1 cellular context compared by ENCODE assay signal in the genomic region with DNA sequence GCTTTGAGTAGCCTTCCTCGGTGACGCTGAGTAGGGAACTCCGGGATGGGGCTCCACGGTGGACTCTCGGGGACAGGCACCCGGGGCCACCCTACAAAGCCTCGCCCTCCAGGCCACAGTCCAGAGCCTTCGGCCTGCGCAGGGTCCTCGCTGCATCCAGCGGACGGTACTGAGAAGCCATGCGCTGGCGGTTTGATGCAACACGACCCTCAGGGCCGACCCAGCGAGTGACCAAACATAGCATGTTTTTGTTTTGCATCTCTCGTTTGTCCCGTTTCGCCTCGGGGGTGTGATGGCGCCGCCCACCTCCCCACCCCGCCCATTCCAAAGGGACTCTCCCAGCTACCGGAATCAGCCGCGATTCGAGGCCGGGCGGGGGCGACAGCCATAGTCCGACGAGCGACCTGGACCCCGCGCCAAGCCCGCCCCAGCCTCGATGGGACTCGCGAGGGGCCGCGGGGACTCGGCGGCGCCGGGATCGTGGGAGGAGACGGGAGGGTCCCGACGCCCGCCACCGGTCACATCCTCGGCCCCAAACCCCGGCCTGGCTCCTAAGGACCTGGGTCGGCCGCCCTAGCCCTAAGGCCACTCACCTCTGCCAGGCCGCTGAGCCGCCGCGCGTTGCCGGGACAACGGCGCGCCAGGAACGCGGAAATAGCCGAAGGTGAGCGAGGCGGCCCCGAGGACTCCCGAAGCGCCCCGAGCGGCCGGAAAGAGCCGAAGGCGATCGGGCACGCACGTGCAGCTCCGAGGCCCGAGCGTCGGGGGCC.
TF ChIP-seq lines count a peak whose summit lies in the region.

No MANE protein-coding gene starts in this region.

TF ChIP-seq in K562, 482 proteins besides CTCF, POLR2A, EP300 and RAD21 (continued from another document and continues in another):
- TF ChIP-seq, protein P1, sequence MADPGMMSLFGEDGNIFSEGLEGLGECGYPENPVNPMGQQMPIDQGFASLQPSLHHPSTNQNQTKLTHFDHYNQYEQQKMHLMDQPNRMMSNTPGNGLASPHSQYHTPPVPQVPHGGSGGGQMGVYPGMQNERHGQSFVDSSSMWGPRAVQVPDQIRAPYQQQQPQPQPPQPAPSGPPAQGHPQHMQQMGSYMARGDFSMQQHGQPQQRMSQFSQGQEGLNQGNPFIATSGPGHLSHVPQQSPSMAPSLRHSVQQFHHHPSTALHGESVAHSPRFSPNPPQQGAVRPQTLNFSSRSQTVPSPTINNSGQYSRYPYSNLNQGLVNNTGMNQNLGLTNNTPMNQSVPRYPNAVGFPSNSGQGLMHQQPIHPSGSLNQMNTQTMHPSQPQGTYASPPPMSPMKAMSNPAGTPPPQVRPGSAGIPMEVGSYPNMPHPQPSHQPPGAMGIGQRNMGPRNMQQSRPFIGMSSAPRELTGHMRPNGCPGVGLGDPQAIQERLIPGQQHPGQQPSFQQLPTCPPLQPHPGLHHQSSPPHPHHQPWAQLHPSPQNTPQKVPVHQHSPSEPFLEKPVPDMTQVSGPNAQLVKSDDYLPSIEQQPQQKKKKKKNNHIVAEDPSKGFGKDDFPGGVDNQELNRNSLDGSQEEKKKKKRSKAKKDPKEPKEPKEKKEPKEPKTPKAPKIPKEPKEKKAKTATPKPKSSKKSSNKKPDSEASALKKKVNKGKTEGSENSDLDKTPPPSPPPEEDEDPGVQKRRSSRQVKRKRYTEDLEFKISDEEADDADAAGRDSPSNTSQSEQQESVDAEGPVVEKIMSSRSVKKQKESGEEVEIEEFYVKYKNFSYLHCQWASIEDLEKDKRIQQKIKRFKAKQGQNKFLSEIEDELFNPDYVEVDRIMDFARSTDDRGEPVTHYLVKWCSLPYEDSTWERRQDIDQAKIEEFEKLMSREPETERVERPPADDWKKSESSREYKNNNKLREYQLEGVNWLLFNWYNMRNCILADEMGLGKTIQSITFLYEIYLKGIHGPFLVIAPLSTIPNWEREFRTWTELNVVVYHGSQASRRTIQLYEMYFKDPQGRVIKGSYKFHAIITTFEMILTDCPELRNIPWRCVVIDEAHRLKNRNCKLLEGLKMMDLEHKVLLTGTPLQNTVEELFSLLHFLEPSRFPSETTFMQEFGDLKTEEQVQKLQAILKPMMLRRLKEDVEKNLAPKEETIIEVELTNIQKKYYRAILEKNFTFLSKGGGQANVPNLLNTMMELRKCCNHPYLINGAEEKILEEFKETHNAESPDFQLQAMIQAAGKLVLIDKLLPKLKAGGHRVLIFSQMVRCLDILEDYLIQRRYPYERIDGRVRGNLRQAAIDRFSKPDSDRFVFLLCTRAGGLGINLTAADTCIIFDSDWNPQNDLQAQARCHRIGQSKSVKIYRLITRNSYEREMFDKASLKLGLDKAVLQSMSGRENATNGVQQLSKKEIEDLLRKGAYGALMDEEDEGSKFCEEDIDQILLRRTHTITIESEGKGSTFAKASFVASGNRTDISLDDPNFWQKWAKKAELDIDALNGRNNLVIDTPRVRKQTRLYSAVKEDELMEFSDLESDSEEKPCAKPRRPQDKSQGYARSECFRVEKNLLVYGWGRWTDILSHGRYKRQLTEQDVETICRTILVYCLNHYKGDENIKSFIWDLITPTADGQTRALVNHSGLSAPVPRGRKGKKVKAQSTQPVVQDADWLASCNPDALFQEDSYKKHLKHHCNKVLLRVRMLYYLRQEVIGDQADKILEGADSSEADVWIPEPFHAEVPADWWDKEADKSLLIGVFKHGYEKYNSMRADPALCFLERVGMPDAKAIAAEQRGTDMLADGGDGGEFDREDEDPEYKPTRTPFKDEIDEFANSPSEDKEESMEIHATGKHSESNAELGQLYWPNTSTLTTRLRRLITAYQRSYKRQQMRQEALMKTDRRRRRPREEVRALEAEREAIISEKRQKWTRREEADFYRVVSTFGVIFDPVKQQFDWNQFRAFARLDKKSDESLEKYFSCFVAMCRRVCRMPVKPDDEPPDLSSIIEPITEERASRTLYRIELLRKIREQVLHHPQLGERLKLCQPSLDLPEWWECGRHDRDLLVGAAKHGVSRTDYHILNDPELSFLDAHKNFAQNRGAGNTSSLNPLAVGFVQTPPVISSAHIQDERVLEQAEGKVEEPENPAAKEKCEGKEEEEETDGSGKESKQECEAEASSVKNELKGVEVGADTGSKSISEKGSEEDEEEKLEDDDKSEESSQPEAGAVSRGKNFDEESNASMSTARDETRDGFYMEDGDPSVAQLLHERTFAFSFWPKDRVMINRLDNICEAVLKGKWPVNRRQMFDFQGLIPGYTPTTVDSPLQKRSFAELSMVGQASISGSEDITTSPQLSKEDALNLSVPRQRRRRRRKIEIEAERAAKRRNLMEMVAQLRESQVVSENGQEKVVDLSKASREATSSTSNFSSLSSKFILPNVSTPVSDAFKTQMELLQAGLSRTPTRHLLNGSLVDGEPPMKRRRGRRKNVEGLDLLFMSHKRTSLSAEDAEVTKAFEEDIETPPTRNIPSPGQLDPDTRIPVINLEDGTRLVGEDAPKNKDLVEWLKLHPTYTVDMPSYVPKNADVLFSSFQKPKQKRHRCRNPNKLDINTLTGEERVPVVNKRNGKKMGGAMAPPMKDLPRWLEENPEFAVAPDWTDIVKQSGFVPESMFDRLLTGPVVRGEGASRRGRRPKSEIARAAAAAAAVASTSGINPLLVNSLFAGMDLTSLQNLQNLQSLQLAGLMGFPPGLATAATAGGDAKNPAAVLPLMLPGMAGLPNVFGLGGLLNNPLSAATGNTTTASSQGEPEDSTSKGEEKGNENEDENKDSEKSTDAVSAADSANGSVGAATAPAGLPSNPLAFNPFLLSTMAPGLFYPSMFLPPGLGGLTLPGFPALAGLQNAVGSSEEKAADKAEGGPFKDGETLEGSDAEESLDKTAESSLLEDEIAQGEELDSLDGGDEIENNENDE (IDR thresholded peaks at IDR 0.05; ENCODE audit: low read depth, low read length): no peak
- TF ChIP-seq, protein P2, sequence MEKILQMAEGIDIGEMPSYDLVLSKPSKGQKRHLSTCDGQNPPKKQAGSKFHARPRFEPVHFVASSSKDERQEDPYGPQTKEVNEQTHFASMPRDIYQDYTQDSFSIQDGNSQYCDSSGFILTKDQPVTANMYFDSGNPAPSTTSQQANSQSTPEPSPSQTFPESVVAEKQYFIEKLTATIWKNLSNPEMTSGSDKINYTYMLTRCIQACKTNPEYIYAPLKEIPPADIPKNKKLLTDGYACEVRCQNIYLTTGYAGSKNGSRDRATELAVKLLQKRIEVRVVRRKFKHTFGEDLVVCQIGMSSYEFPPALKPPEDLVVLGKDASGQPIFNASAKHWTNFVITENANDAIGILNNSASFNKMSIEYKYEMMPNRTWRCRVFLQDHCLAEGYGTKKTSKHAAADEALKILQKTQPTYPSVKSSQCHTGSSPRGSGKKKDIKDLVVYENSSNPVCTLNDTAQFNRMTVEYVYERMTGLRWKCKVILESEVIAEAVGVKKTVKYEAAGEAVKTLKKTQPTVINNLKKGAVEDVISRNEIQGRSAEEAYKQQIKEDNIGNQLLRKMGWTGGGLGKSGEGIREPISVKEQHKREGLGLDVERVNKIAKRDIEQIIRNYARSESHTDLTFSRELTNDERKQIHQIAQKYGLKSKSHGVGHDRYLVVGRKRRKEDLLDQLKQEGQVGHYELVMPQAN (IDR thresholded peaks at IDR 0.05; ENCODE audit: borderline replicate concordance): peak; percentile 70; the same call in 1 of the 2 replicates
- TF ChIP-seq HCFC1 (IDR thresholded peaks at IDR 0.05; ENCODE audit: low read depth, low read length): 0 out of 2 replicates have a peak, but pooled peaks have one; percentile 30
- no peak for TF ChIP-seq FOXA3 (CRISPR knock-in tag; conservative IDR thresholded peaks at IDR 0.05 in 1 of 2, IDR thresholded peaks at IDR 0.05 in 1 of 2)
- TF ChIP-seq ZNF24 (IDR thresholded peaks at IDR 0.05): no peak
- no peak for TF ChIP-seq GATAD2B (IDR thresholded peaks at IDR 0.05; ENCODE audit: borderline replicate concordance)
- no peak for TF ChIP-seq YBX1 (IDR thresholded peaks at IDR 0.05)
- 0 out of 2 replicates have a peak, but pooled peaks have one; percentile 9 for TF ChIP-seq IRF2 (CRISPR knock-in tag; IDR thresholded peaks at IDR 0.05)
- TF ChIP-seq RBFOX2 (IDR thresholded peaks at IDR 0.05; ENCODE audit: low read depth, low read length): no peak
- TF ChIP-seq, protein P3, sequence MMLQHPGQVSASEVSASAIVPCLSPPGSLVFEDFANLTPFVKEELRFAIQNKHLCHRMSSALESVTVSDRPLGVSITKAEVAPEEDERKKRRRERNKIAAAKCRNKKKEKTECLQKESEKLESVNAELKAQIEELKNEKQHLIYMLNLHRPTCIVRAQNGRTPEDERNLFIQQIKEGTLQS (IDR thresholded peaks at IDR 0.05): no peak
- TF ChIP-seq, protein P3 (CRISPR knock-in tag; conservative IDR thresholded peaks at IDR 0.05): no peak
- TF ChIP-seq SRSF7 (optimal IDR thresholded peaks at IDR 0.05; ENCODE audit: low read depth, low read length): no peak
- no peak for TF ChIP-seq KHSRP (IDR thresholded peaks at IDR 0.05)
- TF ChIP-seq TBP (optimal IDR thresholded peaks at IDR 0.05; ENCODE audit: low read depth, low read length): peak; percentile 8
- TF ChIP-seq PHB2 (IDR thresholded peaks at IDR 0.05; ENCODE audit: low read depth): no peak
- TF ChIP-seq, protein P4, sequence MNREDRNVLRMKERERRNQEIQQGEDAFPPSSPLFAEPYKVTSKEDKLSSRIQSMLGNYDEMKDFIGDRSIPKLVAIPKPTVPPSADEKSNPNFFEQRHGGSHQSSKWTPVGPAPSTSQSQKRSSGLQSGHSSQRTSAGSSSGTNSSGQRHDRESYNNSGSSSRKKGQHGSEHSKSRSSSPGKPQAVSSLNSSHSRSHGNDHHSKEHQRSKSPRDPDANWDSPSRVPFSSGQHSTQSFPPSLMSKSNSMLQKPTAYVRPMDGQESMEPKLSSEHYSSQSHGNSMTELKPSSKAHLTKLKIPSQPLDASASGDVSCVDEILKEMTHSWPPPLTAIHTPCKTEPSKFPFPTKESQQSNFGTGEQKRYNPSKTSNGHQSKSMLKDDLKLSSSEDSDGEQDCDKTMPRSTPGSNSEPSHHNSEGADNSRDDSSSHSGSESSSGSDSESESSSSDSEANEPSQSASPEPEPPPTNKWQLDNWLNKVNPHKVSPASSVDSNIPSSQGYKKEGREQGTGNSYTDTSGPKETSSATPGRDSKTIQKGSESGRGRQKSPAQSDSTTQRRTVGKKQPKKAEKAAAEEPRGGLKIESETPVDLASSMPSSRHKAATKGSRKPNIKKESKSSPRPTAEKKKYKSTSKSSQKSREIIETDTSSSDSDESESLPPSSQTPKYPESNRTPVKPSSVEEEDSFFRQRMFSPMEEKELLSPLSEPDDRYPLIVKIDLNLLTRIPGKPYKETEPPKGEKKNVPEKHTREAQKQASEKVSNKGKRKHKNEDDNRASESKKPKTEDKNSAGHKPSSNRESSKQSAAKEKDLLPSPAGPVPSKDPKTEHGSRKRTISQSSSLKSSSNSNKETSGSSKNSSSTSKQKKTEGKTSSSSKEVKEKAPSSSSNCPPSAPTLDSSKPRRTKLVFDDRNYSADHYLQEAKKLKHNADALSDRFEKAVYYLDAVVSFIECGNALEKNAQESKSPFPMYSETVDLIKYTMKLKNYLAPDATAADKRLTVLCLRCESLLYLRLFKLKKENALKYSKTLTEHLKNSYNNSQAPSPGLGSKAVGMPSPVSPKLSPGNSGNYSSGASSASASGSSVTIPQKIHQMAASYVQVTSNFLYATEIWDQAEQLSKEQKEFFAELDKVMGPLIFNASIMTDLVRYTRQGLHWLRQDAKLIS (CRISPR knock-in tag; IDR thresholded peaks at IDR 0.05): peak; percentile 74
- TF ChIP-seq NBN (IDR thresholded peaks at IDR 0.05; ENCODE audit: low read depth): no peak
- TF ChIP-seq, protein P5, sequence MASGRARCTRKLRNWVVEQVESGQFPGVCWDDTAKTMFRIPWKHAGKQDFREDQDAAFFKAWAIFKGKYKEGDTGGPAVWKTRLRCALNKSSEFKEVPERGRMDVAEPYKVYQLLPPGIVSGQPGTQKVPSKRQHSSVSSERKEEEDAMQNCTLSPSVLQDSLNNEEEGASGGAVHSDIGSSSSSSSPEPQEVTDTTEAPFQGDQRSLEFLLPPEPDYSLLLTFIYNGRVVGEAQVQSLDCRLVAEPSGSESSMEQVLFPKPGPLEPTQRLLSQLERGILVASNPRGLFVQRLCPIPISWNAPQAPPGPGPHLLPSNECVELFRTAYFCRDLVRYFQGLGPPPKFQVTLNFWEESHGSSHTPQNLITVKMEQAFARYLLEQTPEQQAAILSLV (tag; IDR thresholded peaks at IDR 0.05): no peak
- TF ChIP-seq, protein P6, sequence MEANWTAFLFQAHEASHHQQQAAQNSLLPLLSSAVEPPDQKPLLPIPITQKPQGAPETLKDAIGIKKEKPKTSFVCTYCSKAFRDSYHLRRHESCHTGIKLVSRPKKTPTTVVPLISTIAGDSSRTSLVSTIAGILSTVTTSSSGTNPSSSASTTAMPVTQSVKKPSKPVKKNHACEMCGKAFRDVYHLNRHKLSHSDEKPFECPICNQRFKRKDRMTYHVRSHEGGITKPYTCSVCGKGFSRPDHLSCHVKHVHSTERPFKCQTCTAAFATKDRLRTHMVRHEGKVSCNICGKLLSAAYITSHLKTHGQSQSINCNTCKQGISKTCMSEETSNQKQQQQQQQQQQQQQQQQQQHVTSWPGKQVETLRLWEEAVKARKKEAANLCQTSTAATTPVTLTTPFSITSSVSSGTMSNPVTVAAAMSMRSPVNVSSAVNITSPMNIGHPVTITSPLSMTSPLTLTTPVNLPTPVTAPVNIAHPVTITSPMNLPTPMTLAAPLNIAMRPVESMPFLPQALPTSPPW (CRISPR knock-in tag; IDR thresholded peaks at IDR 0.05): peak; percentile 60
- peak; percentile 71 for TF ChIP-seq HMGN3 (IDR thresholded peaks at IDR 0.05; ENCODE audit: borderline replicate concordance, extremely low read depth, insufficient read length, low read depth, low read length)
- no peak for TF ChIP-seq ZNF23 (CRISPR knock-in tag; IDR thresholded peaks at IDR 0.05)
- peak in 1 of 2 experiments; percentile 86; a peak in 2 of 4 replicates for TF ChIP-seq HDAC1 (IDR thresholded peaks at IDR 0.05)
- no peak for TF ChIP-seq C11orf30 (IDR thresholded peaks at IDR 0.05; ENCODE audit: low read depth)
- 0 out of 2 replicates have a peak, but pooled peaks have one; percentile 68 for TF ChIP-seq ZNF12 (CRISPR knock-in tag; IDR thresholded peaks at IDR 0.05)
- peak; percentile 91; the same call in 1 of the 2 replicates for TF ChIP-seq ZNF282 (CRISPR knock-in tag; IDR thresholded peaks at IDR 0.05)
- TF ChIP-seq ZNF347 (CRISPR knock-in tag; IDR thresholded peaks at IDR 0.05; ENCODE audit: low read depth): no peak
- TF ChIP-seq POLR2B (IDR thresholded peaks at IDR 0.05; ENCODE audit: low read depth, partially characterized antibody): no peak
- TF ChIP-seq NFE2 (IDR thresholded peaks at IDR 0.05; ENCODE audit: low read depth): no peak
- no peak for TF ChIP-seq ZNF57 (CRISPR knock-in tag; IDR thresholded peaks at IDR 0.05)
- TF ChIP-seq, protein P7, sequence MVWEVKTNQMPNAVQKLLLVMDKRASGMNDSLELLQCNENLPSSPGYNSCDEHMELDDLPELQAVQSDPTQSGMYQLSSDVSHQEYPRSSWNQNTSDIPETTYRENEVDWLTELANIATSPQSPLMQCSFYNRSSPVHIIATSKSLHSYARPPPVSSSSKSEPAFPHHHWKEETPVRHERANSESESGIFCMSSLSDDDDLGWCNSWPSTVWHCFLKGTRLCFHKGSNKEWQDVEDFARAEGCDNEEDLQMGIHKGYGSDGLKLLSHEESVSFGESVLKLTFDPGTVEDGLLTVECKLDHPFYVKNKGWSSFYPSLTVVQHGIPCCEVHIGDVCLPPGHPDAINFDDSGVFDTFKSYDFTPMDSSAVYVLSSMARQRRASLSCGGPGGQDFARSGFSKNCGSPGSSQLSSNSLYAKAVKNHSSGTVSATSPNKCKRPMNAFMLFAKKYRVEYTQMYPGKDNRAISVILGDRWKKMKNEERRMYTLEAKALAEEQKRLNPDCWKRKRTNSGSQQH (CRISPR knock-in tag; IDR thresholded peaks at IDR 0.05): 0 out of 2 replicates have a peak, but pooled peaks have one; percentile 18
- no peak for TF ChIP-seq TRIM24 (IDR thresholded peaks at IDR 0.05)
- 0 out of 2 replicates have a peak, but pooled peaks have one; percentile 38 for TF ChIP-seq NR4A1 (CRISPR knock-in tag; IDR thresholded peaks at IDR 0.05)
- TF ChIP-seq NR4A1 (tag; IDR thresholded peaks at IDR 0.05): no peak
- TF ChIP-seq SP1 (CRISPR knock-in tag; IDR thresholded peaks at IDR 0.05): 0 out of 2 replicates have a peak, but pooled peaks have one; percentile 37
